8 cellular contexts compared by ENCODE assay signal in genomic region chr2:101002562-101003277, GRCh38. TPM values are rescaled to one million over a fixed set of nuclear protein-coding genes. Genes with fewer than 3 reads are reported as not detected.
A peak's percentile ranks its signal among the peaks of the same experiment; 100 is the strongest.
DNase-seq lines count a peak whose midpoint lies in the region; ATAC-seq, FAIRE-seq and TF ChIP-seq lines count a peak whose summit lies in the region.

No MANE protein-coding gene starts in this region.

- H3K36me3 ChIP-seq in CD8-positive, alpha-beta T cell (ENCODE audit: insufficient read depth, low read length) = peaks cover 43% of the 10 kb centered on the region
- H3K36me3 ChIP-seq in stomach smooth muscle (ENCODE audit: control insufficient read depth in 2 of 2, insufficient read depth in 2 of 2, low read length in 2 of 2) = peaks cover 36 to 44% of the 10 kb centered on the region in 2 donors

- peaks cover 56% of the 10 kb centered on the region for H3K4me1 Mint-ChIP-seq in CD8-positive, alpha-beta T cell (ENCODE audit: low read depth)

- H3K4me1 ChIP-seq in CD8-positive, alpha-beta T cell (ENCODE audit: insufficient read depth, low read length) = peaks cover 27% of the 10 kb centered on the region
- peaks cover 21% of the 10 kb centered on the region for H3K4me1 ChIP-seq in stomach smooth muscle (ENCODE audit: control insufficient read depth, insufficient read depth, low read length)

- peak overlapping the region; percentile 81 for H3K27ac ChIP-seq in CD8-positive, alpha-beta T cell (ENCODE audit: low read depth, low read length)
- H3K27ac ChIP-seq in angular gyrus (ENCODE audit: low read depth, low read length) (peak overlapping the region; percentile 62), stomach smooth muscle (ENCODE audit: low read length) (peak overlapping the region; percentile 86)

- peak overlapping the region; percentile 98 for H3K27ac Mint-ChIP-seq in CD8-positive, alpha-beta T cell

- POLR2A ChIA-PET in CD8-positive, alpha-beta T cell (lab: Charles Lee) = interaction anchor here (0.9 to 2.2 kb wide), 5 partner anchors 250 to 440 kb away, joined by 3 to 17 read pairs (median 4); partner anchors contain the start of gene PDCL3

- no peak for DNase-seq in CD8-positive, alpha-beta T cell
- DNase-seq in HTR-8/SVneo (ENCODE audit: insufficient read length, low spot score) = peak; percentile 15
- peak in 1 of 2 donors; percentile 36 for DNase-seq in left colon
- DNase-seq in T-helper 9 cell = no peak
- DNase-seq in NCI-H2029 treated with DMSO at 0.1 percent for 48 hours (lab: John Stamatoyannopoulos, UW) = no peak
- no peak for DNase-seq in NCI-H2081 (lab: John Stamatoyannopoulos, UW)

- no peaks in the 10 kb centered on the region for H3K27me3 ChIP-seq in CD8-positive, alpha-beta T cell (ENCODE audit: insufficient read depth, low read length)
- H3K27me3 ChIP-seq in stomach smooth muscle (ENCODE audit: control insufficient read depth in 1 of 2, insufficient read depth in 2 of 2, low read length in 2 of 2) = no peaks in the 10 kb centered on the region

- H3K9me3 ChIP-seq in CD8-positive, alpha-beta T cell (ENCODE audit: low read length) = no peaks in the 10 kb centered on the region
- no peaks in the 10 kb centered on the region for H3K9me3 ChIP-seq in stomach smooth muscle (ENCODE audit: control insufficient read depth in 2 of 2, low read length in 2 of 2)

- peak overlapping the region; percentile 92 for H3K4me3 ChIP-seq in CD8-positive, alpha-beta T cell (ENCODE audit: low read depth, low read length)
- peak overlapping the region; percentile 91 to 93 for H3K4me3 ChIP-seq in stomach smooth muscle (ENCODE audit: low read length in 2 of 2)

- no peak for FAIRE-seq in HTR-8/SVneo (lab: Jason Lieb, UNC)

- intact Hi-C loops in CD8-positive, alpha-beta T cell (cut with DNase I, micrococcal nuclease) = loop anchor here (1.0 to 10.0 kb wide), 9 partner anchors 148 to 1820 kb away; partner anchors contain the start of genes MITD1 (in 2 of the 2), MRPL30 (in 2 of the 2), PDCL3 (in 2 of the 2) and CHST10 (in 1 of the 2)
- intact Hi-C loops in left colon (cut with DNase I, micrococcal nuclease) = no loop called here

- H3K9me3 Mint-ChIP-seq in CD8-positive, alpha-beta T cell = no peaks in the 10 kb centered on the region

- H3K9ac ChIP-seq in stomach smooth muscle (ENCODE audit: low read length in 2 of 2) = peak overlapping the region; percentile 94 to 95

- no peaks in the 10 kb centered on the region for H3K27me3 Mint-ChIP-seq in CD8-positive, alpha-beta T cell (ENCODE audit: low read depth)

- H3K4me3 Mint-ChIP-seq in CD8-positive, alpha-beta T cell = peak overlapping the region; percentile 95

- ATAC-seq in CD8-positive, alpha-beta T cell = peak; percentile 41
- ATAC-seq in left colon = peak; percentile 20

- peaks cover 57% of the 10 kb centered on the region for H3K36me3 Mint-ChIP-seq in CD8-positive, alpha-beta T cell

- TF ChIP-seq CTCF in CD8-positive, alpha-beta T cell (IDR thresholded peaks at IDR 0.05) = no peak

- CTCF ChIA-PET in CD8-positive, alpha-beta T cell (lab: Charles Lee) = interaction anchor here (1.1 to 3.7 kb wide), 3 partner anchors 10 to 393 kb away, joined by 3 to 13 read pairs (median 4); no protein-coding TSS in a partner anchor

RNA-seq across cellular contexts. Expression of gene RPL31, which starts 0.6 kb away (rescaled TPM):
- 1,000 to 10,000 TPM; 2,776 to 2,895 TPM for total RNA-seq in CD8-positive, alpha-beta T cell
- 1,000 to 10,000 TPM; 1,084 to 1,104 TPM for total RNA-seq in left colon

Comparison
In these comparisons a context has a peak if more than half of its experiments do, and no peak if none do; other contexts are left out.
1. intact Hi-C loops: an anchor here in CD8-positive, alpha-beta T cell (1.0 to 10.0 kb wide); none called in left colon.